Comparison of ENCODE assay signal across 8 cellular contexts in the genomic region with DNA sequence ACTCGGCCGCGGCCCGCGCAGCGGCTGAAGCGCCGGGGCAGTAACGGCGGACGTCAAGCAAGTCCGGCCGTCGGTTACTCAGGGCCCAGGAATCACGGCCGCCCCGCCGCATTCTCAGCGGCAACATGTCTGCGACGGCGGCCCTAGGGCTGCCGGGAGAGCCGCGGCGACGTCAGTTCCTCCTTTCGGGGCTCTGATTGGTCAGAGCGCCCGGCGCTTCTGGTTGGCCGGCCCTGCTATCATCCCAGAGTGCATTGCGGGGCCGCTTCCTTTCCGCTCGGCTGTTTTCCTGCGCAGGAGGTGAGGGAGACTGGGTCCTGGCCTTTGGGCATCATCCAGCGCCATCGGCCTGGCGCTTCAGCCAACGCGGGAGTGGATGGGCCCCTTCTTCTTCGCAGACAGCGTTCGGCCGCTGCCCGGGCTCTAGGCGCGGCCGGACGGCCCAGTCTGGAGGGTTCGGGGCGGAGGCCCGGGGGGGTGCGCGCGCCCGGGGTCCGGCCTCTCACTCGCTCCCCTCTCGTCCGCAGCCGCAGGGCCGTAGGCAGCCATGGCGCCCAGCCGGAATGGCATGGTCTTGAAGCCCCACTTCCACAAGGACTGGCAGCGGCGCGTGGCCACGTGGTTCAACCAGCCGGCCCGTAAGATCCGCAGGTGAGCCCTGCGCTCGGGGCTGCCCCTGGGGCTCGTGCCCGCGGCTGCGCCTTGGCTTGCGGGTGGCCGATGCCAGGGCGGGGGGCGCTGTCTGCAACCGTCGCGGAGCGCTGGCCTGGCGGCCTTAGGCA. TPM values are rescaled to one million over a fixed set of nuclear protein-coding genes. Genes with fewer than 3 reads are reported as not detected.
DNase-seq lines count a peak whose midpoint lies in the region; ATAC-seq, FAIRE-seq and TF ChIP-seq lines count a peak whose summit lies in the region.

RPL13 (plus strand) TSS at position 270 of the 782 bp plus-strand sequence; CDS start at position 548, 278 bp downstream.

- H3K4me1 ChIP-seq in HCT116 (ENCODE audit: control insufficient read depth in 1 of 2, insufficient read depth in 2 of 2, low read length in 2 of 2) (peaks cover 51 to 68% of the 10 kb centered on the region in 2 experiments), SJSA1 (replicated peaks) (peaks cover 40% of the 10 kb centered on the region), foreskin keratinocyte (peaks cover 7% of the 10 kb centered on the region), neural progenitor cell (peaks cover 33% of the 10 kb centered on the region), stomach smooth muscle (ENCODE audit: control insufficient read depth, insufficient read depth, low read length) (peaks cover 37% of the 10 kb centered on the region)

- H3K4me3 ChIP-seq in HCT116 (replicated peaks in 1 of 2; ENCODE audit: low read depth in 1 of 2, low read length in 2 of 2) (peak within 1 kb of the TSS; percentile 83 to 89), SJSA1 (peak within 1 kb of the TSS; percentile 90), neural progenitor cell (peak within 1 kb of the TSS; percentile 76), stomach smooth muscle (ENCODE audit: low read length in 2 of 2) (peak within 1 kb of the TSS; percentile 84 to 90)

- peak within 1 kb of the TSS; percentile 96 for H3K27ac ChIP-seq in HCT116 (ENCODE audit: low read depth, low read length)
- H3K27ac ChIP-seq in SJSA1 = peak within 1 kb of the TSS; percentile 92
- peak within 1 kb of the TSS; percentile 89 for H3K27ac ChIP-seq in foreskin keratinocyte
- peak within 1 kb of the TSS; percentile 90 for H3K27ac ChIP-seq in neural progenitor cell
- peak within 1 kb of the TSS; percentile 95 for H3K27ac ChIP-seq in stomach smooth muscle (ENCODE audit: low read length)

- no peak within 1 kb of the TSS for H2AFZ ChIP-seq in HCT116 (ENCODE audit: low read depth, low read length, poor library complexity, severe bottlenecking)
- H2AFZ ChIP-seq in neural progenitor cell (replicated peaks) = peak within 1 kb of the TSS; percentile 60

- no peaks in the 10 kb centered on the region for H3K9me3 Mint-ChIP-seq in neural progenitor cell

- H3K4me3 Mint-ChIP-seq in neural progenitor cell = peak within 1 kb of the TSS; percentile 95

- H3K27me3 Mint-ChIP-seq in neural progenitor cell (ENCODE audit: insufficient read depth, low read depth) = peaks cover 10% of the 10 kb centered on the region

- peak within 1 kb of the TSS; percentile 84 for H3K4me2 ChIP-seq in HCT116 (ENCODE audit: low read length)
- H3K4me2 ChIP-seq in neural progenitor cell = peak within 1 kb of the TSS; percentile 99

- peaks cover 40% of the 10 kb centered on the region for H3K4me1 Mint-ChIP-seq in neural progenitor cell

- no peak for TF ChIP-seq RAD21 in HCT116 (IDR thresholded peaks at IDR 0.05; ENCODE audit: low read depth)

- peaks cover 72% of the 10 kb centered on the region for H3F3A ChIP-seq in neural progenitor cell (ENCODE audit: low read depth)

- H3K36me3 Mint-ChIP-seq in neural progenitor cell = peaks cover 20% of the 10 kb centered on the region

- TF ChIP-seq POLR2A in HCT116 (IDR thresholded peaks at IDR 0.05; ENCODE audit: borderline replicate concordance, extremely low read depth, insufficient read depth, insufficient read length) = peak; percentile 98

- RAD21 ChIA-PET in HCT116 (lab: Charles Lee; ENCODE audit: low non-redundant PET in 1 of 2, low total read pairs in 2 of 2, uncharacterized antibody in 2 of 2, unreplicated experiment in 2 of 2) = no interaction called here

- H3K27me3 ChIP-seq in HCT116 (ENCODE audit: insufficient read depth, low read length) (no peaks in the 10 kb centered on the region), SJSA1 (replicated peaks) (no peaks in the 10 kb centered on the region), foreskin keratinocyte (no peaks in the 10 kb centered on the region), neural progenitor cell (no peaks in the 10 kb centered on the region), stomach smooth muscle (ENCODE audit: control insufficient read depth in 1 of 2, insufficient read depth in 2 of 2, low read length in 2 of 2) (no peaks in the 10 kb centered on the region)

- POLR2A ChIA-PET in HCT116 (lab: Charles Lee) = no interaction called here

- peak; percentile 74 for FAIRE-seq in G401.6 (lab: Jason Lieb, UNC)

- intact Hi-C loops in HCT116 (cut with micrococcal nuclease) = loop anchor here (10.0 kb wide), 1 partner anchor 746 kb away; the partner anchor contains the start of gene APRT

- BruUV-seq in HCT116 (replicated peaks; lab: Mats Ljungman, UMichigan) = no TSS peak

- peak within 1 kb of the TSS; percentile 96 for H3K9ac ChIP-seq in HCT116 (ENCODE audit: low read length)
- H3K9ac ChIP-seq in neural progenitor cell = peak within 1 kb of the TSS; percentile 97
- H3K9ac ChIP-seq in stomach smooth muscle (ENCODE audit: low read length in 2 of 2) = peak within 1 kb of the TSS; percentile 93 to 96

- no peak; a peak in 1 of 6 replicates for TF ChIP-seq CTCF in HCT116 (IDR thresholded peaks at IDR 0.05 in 2 of 3, conservative IDR thresholded peaks at IDR 0.05 in 1 of 3; ENCODE audit: borderline replicate concordance in 1 of 3, insufficient read depth in 1 of 3, low read depth in 2 of 3, low read length in 2 of 3)
- no peak for TF ChIP-seq CTCF in foreskin keratinocyte (conservative IDR thresholded peaks at IDR 0.05)
- TF ChIP-seq CTCF in neural progenitor cell (IDR thresholded peaks at IDR 0.05) = no peak

- H4K20me1 ChIP-seq in HCT116 (ENCODE audit: insufficient read depth) (peaks cover 42% of the 10 kb centered on the region; the same call in 1 of the 2 replicates), neural progenitor cell (ENCODE audit: low read depth) (peaks cover 51% of the 10 kb centered on the region)

- CTCF ChIA-PET in HCT116 (lab: Charles Lee) = no interaction called here

- DNase-seq in HCT116 (ENCODE audit: low read depth, low spot score) (peak; percentile 93), MV-4-11 (lab: John Stamatoyannopoulos, UW) (peak; percentile 94), SJSA1 (ENCODE audit: low read depth in 1 of 2, low spot score in 2 of 2) (peak; percentile 95 to 96), foreskin keratinocyte (peak; percentile 86 to 91), neural progenitor cell (ENCODE audit: low spot score) (peak; percentile 98)
- peak; percentile 79 to 89 (median 86) for DNase-seq in activated naive CD4-positive, alpha-beta T cell (lab: John Stamatoyannopoulos, UW)

- no peaks in the 10 kb centered on the region for H3K9me2 ChIP-seq in HCT116 (ENCODE audit: insufficient read depth)

- H3K27ac Mint-ChIP-seq in neural progenitor cell = peak within 1 kb of the TSS; percentile 95

- H3K9me3 ChIP-seq in HCT116 (ENCODE audit: control insufficient read depth in 1 of 2, insufficient read depth in 1 of 2, low read depth in 1 of 2, low read length in 2 of 2) = no peaks in the 10 kb centered on the region
- no peaks in the 10 kb centered on the region for H3K9me3 ChIP-seq in SJSA1 (replicated peaks)
- H3K9me3 ChIP-seq in neural progenitor cell (ENCODE audit: low read depth) = no peaks in the 10 kb centered on the region
- no peaks in the 10 kb centered on the region for H3K9me3 ChIP-seq in stomach smooth muscle (ENCODE audit: control insufficient read depth in 2 of 2, low read length in 2 of 2)

- H3K36me3 ChIP-seq in HCT116 (ENCODE audit: control insufficient read depth in 1 of 2, insufficient read depth in 2 of 2, low read length in 2 of 2) = peaks cover 29 to 38% of the 10 kb centered on the region in 2 experiments
- H3K36me3 ChIP-seq in SJSA1 = peaks cover 71% of the 10 kb centered on the region
- H3K36me3 ChIP-seq in neural progenitor cell = peaks cover 3% of the 10 kb centered on the region
- H3K36me3 ChIP-seq in stomach smooth muscle (ENCODE audit: control insufficient read depth in 2 of 2, insufficient read depth in 2 of 2, low read length in 2 of 2) = peaks cover 35 to 47% of the 10 kb centered on the region in 2 donors

- peak; percentile 61 for ATAC-seq in HCT116
- peak; percentile 84 for ATAC-seq in foreskin keratinocyte

- H3K79me2 ChIP-seq in HCT116 (ENCODE audit: insufficient read depth, low read length) (peaks cover 50% of the 10 kb centered on the region), neural progenitor cell (ENCODE audit: low read depth) (peaks cover 35% of the 10 kb centered on the region)

TF ChIP-seq in HCT116, 20 proteins besides CTCF, POLR2A, EP300 and RAD21:
- TF ChIP-seq ZFX (IDR thresholded peaks at IDR 0.05) = peak; percentile 99
- TF ChIP-seq YY1 (IDR thresholded peaks at IDR 0.05; ENCODE audit: extremely low read depth, insufficient replicate concordance, low read depth, low read length) = peak; percentile 92
- TF ChIP-seq POLR2AphosphoS5 (IDR thresholded peaks at IDR 0.05; ENCODE audit: low read depth, low read length) = peak; percentile 100
- TF ChIP-seq TCF7L2 (IDR thresholded peaks at IDR 0.05; ENCODE audit: borderline replicate concordance, extremely low read depth, insufficient read depth, insufficient read length) = peak; percentile 52
- no peak for TF ChIP-seq REST (IDR thresholded peaks at IDR 0.05; ENCODE audit: low read depth)

RNA-seq across cellular contexts. Expression of gene RPL13, which starts in this region (rescaled TPM):
- total RNA-seq in HCT116 (2021; ENCODE audit: unreplicated experiment) (4,404 TPM), foreskin keratinocyte (2,272 and 2,558 TPM in 2 replicates), neural progenitor cell (ENCODE audit: low replicate concordance) (1,914 and 5,602 TPM in 2 replicates)
- polyA plus RNA-seq in HCT116 (2012) = 9,099 and 10,215 TPM in 2 replicates
- 2,780 and 5,802 TPM in 2 replicates for total RNA-seq in SJSA1 (2014; rRNA removed; shearing (Covaris generic))
- polyA plus RNA-seq in foreskin keratinocyte = 4,454 and 4,471 TPM in 2 replicates

Comparison
In these comparisons a context has a peak if more than half of its experiments do, and no peak if none do; other contexts are left out.
1. Peak in every context shown above with its lines: DNase-seq, ATAC-seq, H3K4me3 ChIP-seq and H3K27ac ChIP-seq.